ENCODE assay signal across 20 cellular contexts in genomic region chr20:47024461-47024937, GRCh38.
DNase-seq lines count a peak whose midpoint lies in the region; ATAC-seq, FAIRE-seq and TF ChIP-seq lines count a peak whose summit lies in the region.
"Had no signal": no experiment of that assay in that cellular context is flagged by ENCODE, and none has a peak within 500 bp of the region (broad histone marks: within the 10 kb centered on the region; RNA-seq: fewer than 3 reads in every experiment).

No MANE protein-coding gene starts in this region.

- no peak for TF ChIP-seq CTCF in BJ (IDR thresholded peaks at IDR 0.05; ENCODE audit: insufficient read depth, low read depth, low read length)
- no peak for TF ChIP-seq CTCF in GM23338 (conservative IDR thresholded peaks at IDR 0.05; ENCODE audit: low read depth in 2 of 2)
- TF ChIP-seq CTCF in astrocyte (IDR thresholded peaks at IDR 0.05; ENCODE audit: insufficient read depth, low read depth, low read length) = no peak

- CTCF ChIA-PET in BJ (lab: Yijun Ruan, JAX) = interaction anchor here (0.6 to 1.1 kb wide), 4 partner anchors 45 to 250 kb away, joined by 3 to 4 read pairs (median 4); no protein-coding TSS in a partner anchor

- H3K9ac ChIP-seq in astrocyte (ENCODE audit: low read length) = no peak overlapping the region

- H3K27ac ChIP-seq in GM23338 (ENCODE audit: low read depth) (no peak overlapping the region), astrocyte (ENCODE audit: low read depth, low read length) (no peak overlapping the region)
- H3K27ac ChIP-seq: gastroesophageal sphincter, HL-60, lower lobe of right lung had no signal

- H2AFZ ChIP-seq in GM23338 (0 out of 2 replicates have a peak overlapping the region, but pooled peaks have one; percentile 6), astrocyte (ENCODE audit: low read depth, low read length) (no peak overlapping the region)

- H3K36me3 ChIP-seq in BJ (ENCODE audit: control insufficient read depth, insufficient read depth, low read length) (no peaks in the 10 kb centered on the region), GM23338 (ENCODE audit: insufficient read depth) (no peaks in the 10 kb centered on the region), astrocyte (ENCODE audit: insufficient read depth, low read length) (no peaks in the 10 kb centered on the region)
- H3K36me3 ChIP-seq: gastroesophageal sphincter, lower lobe of right lung had no signal

- H3K4me3 ChIP-seq in BJ (ENCODE audit: low read depth, low read length) (no peak overlapping the region), GM23338 (no peak overlapping the region), astrocyte (ENCODE audit: insufficient read depth, low read depth, low read length) (no peak overlapping the region)
- H3K4me3 ChIP-seq: gastroesophageal sphincter, GM12878, lower lobe of right lung had no signal

- no peak for ATAC-seq in GM23338
- ATAC-seq: activated CD4-positive, alpha-beta T cell treated with anti-CD3 and anti-CD28 coated beads for 36 hours; gastroesophageal sphincter; GM12878; lower lobe of right lung; natural killer cell had no signal

- H3K9me3 Mint-ChIP-seq in GM23338 (peaks cover 2% of the 10 kb centered on the region; the same call in 1 of the 3 replicates), astrocyte (ENCODE audit: unreplicated experiment) (peaks cover 9% of the 10 kb centered on the region)
- H3K9me3 Mint-ChIP-seq: natural killer cell had no signal

- H3K9me2 ChIP-seq in GM23338 (ENCODE audit: insufficient read depth) = no peaks in the 10 kb centered on the region

- no peaks in the 10 kb centered on the region for H3K27me3 Mint-ChIP-seq in GM23338 (ENCODE audit: insufficient read depth, low read depth, poor library complexity)
- H3K27me3 Mint-ChIP-seq in astrocyte (ENCODE audit: low read depth, unreplicated experiment) = peaks cover 20% of the 10 kb centered on the region

- H3K36me3 Mint-ChIP-seq in GM23338 (ENCODE audit: low read depth) (no peaks in the 10 kb centered on the region; the same call in 2 of the 3 replicates), astrocyte (ENCODE audit: low read depth, unreplicated experiment) (peaks cover 5% of the 10 kb centered on the region)
- H3K36me3 Mint-ChIP-seq: natural killer cell had no signal

- H3K4me3 Mint-ChIP-seq in GM23338 (no peak overlapping the region), astrocyte (ENCODE audit: unreplicated experiment) (peak overlapping the region; percentile 42)
- H3K4me3 Mint-ChIP-seq: activated CD4-positive, alpha-beta T cell treated with anti-CD3 and anti-CD28 coated beads for 36 hours; natural killer cell had no signal

- no peaks in the 10 kb centered on the region for H3F3A ChIP-seq in GM23338 (replicated peaks; ENCODE audit: low read depth)

- peak; percentile 40 for DNase-seq in BJ (ENCODE audit: low read depth)
- DNase-seq in GM23338 (ENCODE audit: low spot score) = no peak
- DNase-seq in astrocyte (ENCODE audit: low read depth) = no peak
- DNase-seq in pons (ENCODE audit: low spot score) = peak; percentile 14
- DNase-seq in cerebellar cortex (ENCODE audit: low spot score) = no peak
- DNase-seq in NCI-H2227 (lab: John Stamatoyannopoulos, UW; ENCODE audit: unreplicated experiment) = no peak
- DNase-seq in activated T-cell treated with anti-CD3 and anti-CD28 coated beads, Interleukin-2, amount 50 U/mL, for 48 hours = no peak
- no peak for DNase-seq in Ammon's horn (ENCODE audit: low spot score)
- DNase-seq: activated CD4-positive, alpha-beta T cell treated with anti-CD3 and anti-CD28 coated beads for 36 hours; activated CD8-positive, alpha-beta memory T cell treated with anti-CD3 and anti-CD28 coated beads, Interleukin-2, amount 50 U/mL, for 4 hours; H7; lower lobe of right lung; natural killer cell; NCI-H1105 treated with DMSO at 0.1 percent for 48 hours; NK-92 treated with Interleukin-12 subunit alpha and Interleukin-12 subunit beta, amount 100 ng/mL, for 24 hours; SIG-M5 had no signal

- peaks cover 5% of the 10 kb centered on the region for H3K9me3 ChIP-seq in astrocyte (ENCODE audit: insufficient read depth, low read depth, low read length)

- H3K4me2 ChIP-seq in GM23338 = no peak overlapping the region
- no peak overlapping the region for H3K4me2 ChIP-seq in astrocyte (ENCODE audit: low read length)

- H4K20me1 ChIP-seq in GM23338 (replicated peaks; ENCODE audit: insufficient read depth) (no peaks in the 10 kb centered on the region), astrocyte (ENCODE audit: insufficient read depth, low read length) (no peaks in the 10 kb centered on the region)

- H3K27me3 ChIP-seq in BJ (ENCODE audit: control insufficient read depth, insufficient read depth, low read length) (no peaks in the 10 kb centered on the region), GM23338 (ENCODE audit: insufficient read depth) (no peaks in the 10 kb centered on the region), astrocyte (ENCODE audit: insufficient read depth, low read length) (peaks cover 20% of the 10 kb centered on the region)
- H3K27me3 ChIP-seq: gastroesophageal sphincter had no signal

- POLR2A ChIA-PET in BJ (lab: Charles Lee) = no interaction called here

- H3K4me1 Mint-ChIP-seq in GM23338 = no peaks in the 10 kb centered on the region
- H3K4me1 Mint-ChIP-seq in astrocyte (ENCODE audit: low read depth, unreplicated experiment) = no peaks in the 10 kb centered on the region
- H3K4me1 Mint-ChIP-seq: activated CD4-positive, alpha-beta T cell treated with anti-CD3 and anti-CD28 coated beads for 36 hours; natural killer cell had no signal

- H3K4me1 ChIP-seq in GM23338 (ENCODE audit: insufficient read depth) (no peaks in the 10 kb centered on the region), astrocyte (ENCODE audit: insufficient read depth, low read length) (no peaks in the 10 kb centered on the region)

- H3K79me2 ChIP-seq in GM23338 (replicated peaks; ENCODE audit: insufficient read depth) (no peaks in the 10 kb centered on the region), astrocyte (ENCODE audit: insufficient read depth, low read length) (no peaks in the 10 kb centered on the region)

- FAIRE-seq in astrocyte (lab: Jason Lieb, UNC) = no peak
- FAIRE-seq: colon, GM12878 had no signal

- H3K27ac Mint-ChIP-seq in GM23338 (no peak overlapping the region), astrocyte (ENCODE audit: unreplicated experiment) (no peak overlapping the region)
- H3K27ac Mint-ChIP-seq: activated CD4-positive, alpha-beta T cell treated with anti-CD3 and anti-CD28 coated beads for 36 hours; natural killer cell had no signal

TF ChIP-seq in GM23338, 12 proteins besides CTCF, POLR2A, EP300 and RAD21:
- TF ChIP-seq JUNB (IDR thresholded peaks at IDR 0.05; ENCODE audit: unreplicated experiment) (no peak), CREB1 (CRISPR knock-in tag; IDR thresholded peaks at IDR 0.05; ENCODE audit: low read depth) (no peak)
TF ChIP-seq in GM23338: peak in this region for 0.

Comparison
In these comparisons a context has a peak if more than half of its experiments do, and no peak if none do; other contexts are left out.
1. DNase-seq: peak in BJ (single experiment) and pons (single experiment); none in GM23338 (single experiment), astrocyte (single experiment), cerebellar cortex (single experiment), NCI-H2227 (single experiment), activated T-cell treated with anti-CD3 and anti-CD28 coated beads, Interleukin-2, amount 50 U/mL, for 48 hours (0 of 2) and Ammon's horn (single experiment).